8 cellular contexts compared by ENCODE assay signal in the genomic region with DNA sequence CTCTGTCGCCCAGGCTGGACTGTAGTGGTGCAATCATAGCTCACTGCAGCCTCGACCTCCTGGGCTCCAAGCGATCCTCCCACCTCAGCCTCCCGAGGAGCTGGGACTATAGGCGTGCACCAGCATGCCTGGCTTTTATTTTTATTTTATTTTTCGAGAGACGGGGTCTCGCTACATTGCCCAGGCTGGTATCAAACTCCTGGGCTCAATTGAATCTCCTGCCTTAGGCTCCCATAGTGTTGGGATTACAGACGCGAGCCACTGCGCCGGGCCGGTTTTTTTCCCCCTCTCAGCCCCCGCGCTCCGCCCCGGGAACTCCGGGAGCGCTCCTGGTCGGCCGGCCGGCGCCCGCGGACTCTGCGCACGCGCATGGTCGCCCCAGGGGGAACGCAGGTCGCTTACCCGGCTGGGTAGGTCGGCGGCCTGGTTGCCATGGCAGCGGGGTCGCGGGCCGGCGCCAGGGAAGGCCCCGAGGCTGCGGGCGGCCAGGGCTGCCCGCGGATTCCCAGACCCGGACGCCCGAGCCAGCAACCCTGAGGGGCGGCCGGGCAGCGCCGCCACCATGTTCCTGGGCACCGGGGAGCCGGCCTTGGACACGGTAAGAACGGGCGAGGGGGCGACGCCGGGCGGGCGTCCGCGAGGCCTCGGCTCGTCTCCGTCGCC. TPM values are rescaled to one million over a fixed set of nuclear protein-coding genes. Genes with fewer than 3 reads are reported as not detected.
DNase-seq lines count a peak whose midpoint lies in the region; ATAC-seq and TF ChIP-seq lines count a peak whose summit lies in the region.

A gene with protein sequence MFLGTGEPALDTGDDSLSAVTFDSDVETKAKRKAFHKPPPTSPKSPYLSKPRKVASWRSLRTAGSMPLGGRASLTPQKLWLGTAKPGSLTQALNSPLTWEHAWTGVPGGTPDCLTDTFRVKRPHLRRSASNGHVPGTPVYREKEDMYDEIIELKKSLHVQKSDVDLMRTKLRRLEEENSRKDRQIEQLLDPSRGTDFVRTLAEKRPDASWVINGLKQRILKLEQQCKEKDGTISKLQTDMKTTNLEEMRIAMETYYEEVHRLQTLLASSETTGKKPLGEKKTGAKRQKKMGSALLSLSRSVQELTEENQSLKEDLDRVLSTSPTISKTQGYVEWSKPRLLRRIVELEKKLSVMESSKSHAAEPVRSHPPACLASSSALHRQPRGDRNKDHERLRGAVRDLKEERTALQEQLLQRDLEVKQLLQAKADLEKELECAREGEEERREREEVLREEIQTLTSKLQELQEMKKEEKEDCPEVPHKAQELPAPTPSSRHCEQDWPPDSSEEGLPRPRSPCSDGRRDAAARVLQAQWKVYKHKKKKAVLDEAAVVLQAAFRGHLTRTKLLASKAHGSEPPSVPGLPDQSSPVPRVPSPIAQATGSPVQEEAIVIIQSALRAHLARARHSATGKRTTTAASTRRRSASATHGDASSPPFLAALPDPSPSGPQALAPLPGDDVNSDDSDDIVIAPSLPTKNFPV (plus strand): TSS at position 360 of the 663 bp plus-strand sequence. CDS start 203 bp downstream, at position 563.

- WGBS in esophagus muscularis mucosa: 8% methylated on average over 11 of the region's 67 CpGs

- ATAC-seq in GM21447 (IDR thresholded peaks at IDR 0.05; ENCODE audit: unreplicated experiment) (peak; percentile 39), Panc1 (peak; percentile 75)

- H3K27me3 ChIP-seq in Caco-2 (replicated peaks; ENCODE audit: control insufficient read depth, insufficient read depth, low read length) (no peaks in the 10 kb centered on the region), Panc1 (ENCODE audit: control insufficient read depth, insufficient read depth, low read length) (no peaks in the 10 kb centered on the region), esophagus muscularis mucosa (no peaks in the 10 kb centered on the region), muscle layer of colon (ENCODE audit: control insufficient read depth in 1 of 2, insufficient read depth in 2 of 2, low read length in 2 of 2) (no peaks in the 10 kb centered on the region)

- H3K36me3 ChIP-seq in Caco-2 (ENCODE audit: control insufficient read depth, insufficient read depth, low read length) (no peaks in the 10 kb centered on the region; the same call in 1 of the 2 replicates), Panc1 (ENCODE audit: control insufficient read depth, insufficient read depth, low read length) (no peaks in the 10 kb centered on the region), esophagus muscularis mucosa (peaks cover 0 to 3% (median 0%) of the 10 kb centered on the region in 4 donors), muscle layer of colon (ENCODE audit: insufficient read depth, low read length) (no peaks in the 10 kb centered on the region)

- peaks cover 5% of the 10 kb centered on the region for H3K4me1 Mint-ChIP-seq in Caco-2 (ENCODE audit: low read depth, unreplicated experiment)

- BruUV-seq in Caco-2 (replicated peaks; lab: Mats Ljungman, UMichigan): no TSS peak
- no TSS peak for BruUV-seq in Panc1 (replicated peaks; lab: Mats Ljungman, UMichigan)

- peak within 1 kb of the TSS; percentile 82 for H3K27ac ChIP-seq in Panc1 (ENCODE audit: low read length)
- peak within 1 kb of the TSS; percentile 64 to 81 (median 69) for H3K27ac ChIP-seq in esophagus muscularis mucosa (replicated peaks in 1 of 4)
- H3K27ac ChIP-seq in muscle layer of colon (ENCODE audit: low read depth, low read length): peak within 1 kb of the TSS; percentile 55

- DNase-seq in Caco-2 (peak; percentile 96 to 99), HuH-7.5 (ENCODE audit: low spot score) (peak; percentile 93), Panc1 (ENCODE audit: low read depth, low spot score) (no peak), esophagus muscularis mucosa (ENCODE audit: extremely low spot score) (peak; percentile 95)
- DNase-seq in activated T-cell treated with anti-CD3 and anti-CD28 coated beads, Interleukin-2, amount 50 U/mL, for 48 hours: peak; percentile 93 to 95
- peak; percentile 85 to 86 for DNase-seq in stimulated activated CD8-positive, alpha-beta memory T cell treated with anti-CD3 and anti-CD28 coated beads, Interleukin-7, amount 100 ng/mL, for 1 hour (ENCODE audit: low read depth in 2 of 2)

- intact Hi-C loops in Caco-2 (cut with micrococcal nuclease; ENCODE audit: unreplicated experiment): loop anchor here (2.0 to 10.0 kb wide), 4 partner anchors 40 to 154 kb away; partner anchors contain the start of genes CHST12, GRIFIN, LFNG and TTYH3
- intact Hi-C loops in Panc1 (cut with micrococcal nuclease; ENCODE audit: unreplicated experiment): no loop called here
- intact Hi-C loops in esophagus muscularis mucosa (cut with DNase I): loop anchor here (5.0 kb wide), 1 partner anchor 84 kb away; no protein-coding TSS in a partner anchor

- no peak for TF ChIP-seq CTCF in Caco-2 (IDR thresholded peaks at IDR 0.05; ENCODE audit: insufficient read depth in 1 of 2, low read depth in 1 of 2, low read length in 1 of 2, severe bottlenecking in 1 of 2, unreplicated experiment in 1 of 2)
- TF ChIP-seq CTCF in Panc1 (IDR thresholded peaks at IDR 0.05): no peak
- TF ChIP-seq CTCF in esophagus muscularis mucosa (IDR thresholded peaks at IDR 0.05): peak in 1 of 3 experiments; percentile 25

- H3K27ac Mint-ChIP-seq in Caco-2 (ENCODE audit: unreplicated experiment): peak within 1 kb of the TSS; percentile 82

- H3K9me3 ChIP-seq in Caco-2 (no peaks in the 10 kb centered on the region), Panc1 (ENCODE audit: control insufficient read depth, insufficient read depth, low read depth, low read length) (no peaks in the 10 kb centered on the region), esophagus muscularis mucosa (no peaks in the 10 kb centered on the region), muscle layer of colon (ENCODE audit: low read length) (no peaks in the 10 kb centered on the region)

- H3K4me3 ChIP-seq in Caco-2 (ENCODE audit: low read depth, low read length) (peak within 1 kb of the TSS; percentile 89), Panc1 (ENCODE audit: low read depth in 2 of 2, low read length in 2 of 2) (peak within 1 kb of the TSS; percentile 74 to 95), esophagus muscularis mucosa (peak within 1 kb of the TSS; percentile 75 to 93 (median 84)), muscle layer of colon (ENCODE audit: low read depth in 1 of 2, low read length in 2 of 2) (peak within 1 kb of the TSS; percentile 81 to 98)

- H3K4me1 ChIP-seq in Caco-2 (peaks cover 7% of the 10 kb centered on the region), Panc1 (ENCODE audit: control insufficient read depth, insufficient read depth, low read length) (peaks cover 16% of the 10 kb centered on the region), esophagus muscularis mucosa (peaks cover 37 to 52% (median 51%) of the 10 kb centered on the region in 4 donors), muscle layer of colon (ENCODE audit: insufficient read depth, low read length) (peaks cover 25% of the 10 kb centered on the region)

- CTCF ChIA-PET in Caco-2 (lab: Charles Lee): interaction anchor here (0.6 to 1.2 kb wide), 2 partner anchors 47 to 73 kb away, joined by 3 read pairs; partner anchors contain the start of gene TTYH3
- CTCF ChIA-PET in Panc1 (lab: Charles Lee): no interaction called here

- no peaks in the 10 kb centered on the region for H3K9me3 Mint-ChIP-seq in Caco-2 (ENCODE audit: unreplicated experiment)

- peaks cover 8% of the 10 kb centered on the region for H3K36me3 Mint-ChIP-seq in Caco-2 (ENCODE audit: insufficient read depth, unreplicated experiment)

- in situ Hi-C loops in Panc1 (cut with HindIII; ENCODE audit: low pct_unique_long_range_greater_than_20kb, low sequenced_read_pairs): no loop called here

- H3K9ac ChIP-seq in muscle layer of colon (ENCODE audit: low read length): no peak within 1 kb of the TSS

- no peaks in the 10 kb centered on the region for H3K27me3 Mint-ChIP-seq in Caco-2 (ENCODE audit: insufficient read depth, unreplicated experiment)

- H3K4me3 Mint-ChIP-seq in Caco-2 (ENCODE audit: unreplicated experiment): peak within 1 kb of the TSS; percentile 74

- POLR2A ChIA-PET in Caco-2 (lab: Charles Lee): interaction anchor here (0.6 kb wide), 1 partner anchor 31 kb away, joined by 5 read pairs; no protein-coding TSS in a partner anchor
- POLR2A ChIA-PET in Panc1 (lab: Charles Lee): no interaction called here

- no peak for TF ChIP-seq EP300 in esophagus muscularis mucosa (IDR thresholded peaks at IDR 0.05)

- TF ChIP-seq POLR2A in esophagus muscularis mucosa (IDR thresholded peaks at IDR 0.05; ENCODE audit: low read depth): no peak

RNA-seq across cellular contexts. Expression of the gene that starts here (rescaled TPM):
- total RNA-seq in Caco-2 (2022): 13.4 and 18.7 TPM in 2 replicates
- total RNA-seq in Panc1 (2021; ENCODE audit: unreplicated experiment): 44.8 TPM
- 49.3 TPM for polyA plus RNA-seq in Panc1 (2012; ENCODE audit: insufficient read length)
- 10 to 100 TPM; 13.0 to 22.4 (median 18.0) TPM for total RNA-seq in esophagus muscularis mucosa
